14 cellular contexts compared by ENCODE assay signal in genomic region chr2:10323535-10323934, GRCh38.
"Had no signal": no experiment of that assay in that cellular context is flagged by ENCODE, and none has a peak within 500 bp of the region (broad histone marks: within the 10 kb centered on the region; RNA-seq: fewer than 3 reads in every experiment).

No MANE protein-coding gene starts in this region.

- H3K36me3 ChIP-seq: ascending aorta, gastroesophageal sphincter, thyroid gland, uterus had no signal

- H3K9me3 Mint-ChIP-seq: activated B cell treated with CpG ODN at 0.5 μM for 24 hours; activated CD4-positive, alpha-beta T cell treated with anti-CD3 and anti-CD28 coated beads, Interleukin-2, amount 10 ng/mL, durations not matched to agents 24 days and 14 days had no signal

- DNase-seq: activated B cell treated with CpG ODN at 0.5 μM for 24 hours; activated CD4-positive, alpha-beta T cell treated with anti-CD3 and anti-CD28 coated beads, Interleukin-2, amount 10 ng/mL, durations not matched to agents 24 days and 14 days; activated CD8-positive, alpha-beta memory T cell treated with anti-CD3 and anti-CD28 coated beads, Interleukin-2, amount 50 U/mL, for 4 hours; activated CD8-positive, alpha-beta T cell treated with anti-CD3 and anti-CD28 coated beads, Interleukin-2, amount 10 ng/mL, durations not matched to agents 7 days and 5 days; activated naive CD4-positive, alpha-beta T cell; naive B cell; retina; stimulated activated CD4-positive, alpha-beta T cell treated with anti-CD3 and anti-CD28 coated beads, Interleukin-2, amount 100 ng/mL, for 48 hours; stimulated activated naive B cell treated with anti-CD40 and anti-IgM and Interleukin-4, amounts not matched to agents 10 μg/mL and 1 μg/mL and 100 μg/mL, for 72 hours; thyroid gland; uterus had no signal

- H3K27ac Mint-ChIP-seq: activated B cell treated with CpG ODN at 0.5 μM for 24 hours; activated CD4-positive, alpha-beta T cell treated with anti-CD3 and anti-CD28 coated beads, Interleukin-2, amount 10 ng/mL, durations not matched to agents 24 days and 14 days; activated CD8-positive, alpha-beta T cell treated with anti-CD3 and anti-CD28 coated beads, Interleukin-2, amount 10 ng/mL, durations not matched to agents 7 days and 5 days had no signal

- H3K27me3 Mint-ChIP-seq: activated B cell treated with CpG ODN at 0.5 μM for 24 hours; activated CD4-positive, alpha-beta T cell treated with anti-CD3 and anti-CD28 coated beads, Interleukin-2, amount 10 ng/mL, durations not matched to agents 24 days and 14 days; naive B cell; stimulated activated naive B cell treated with anti-CD40 and anti-IgM and Interleukin-4, amounts not matched to agents 10 μg/mL and 1 μg/mL and 100 μg/mL, for 72 hours had no signal

- ATAC-seq: activated CD8-positive, alpha-beta T cell treated with anti-CD3 and anti-CD28 coated beads, Interleukin-2, amount 10 ng/mL, durations not matched to agents 7 days and 5 days; gastroesophageal sphincter; left lobe of liver; stimulated activated naive B cell treated with anti-CD40 and anti-IgM and Interleukin-4, amounts not matched to agents 10 μg/mL and 1 μg/mL and 100 μg/mL, for 72 hours had no signal

- H3K4me3 Mint-ChIP-seq: activated B cell treated with CpG ODN at 0.5 μM for 24 hours; activated CD4-positive, alpha-beta T cell treated with anti-CD3 and anti-CD28 coated beads, Interleukin-2, amount 10 ng/mL, durations not matched to agents 24 days and 14 days; activated CD8-positive, alpha-beta T cell treated with anti-CD3 and anti-CD28 coated beads, Interleukin-2, amount 10 ng/mL, durations not matched to agents 7 days and 5 days; stimulated activated naive B cell treated with anti-CD40 and anti-IgM and Interleukin-4, amounts not matched to agents 10 μg/mL and 1 μg/mL and 100 μg/mL, for 72 hours had no signal

- H3K27me3 ChIP-seq: ascending aorta, gastroesophageal sphincter, thyroid gland, uterus had no signal

- H3K27ac ChIP-seq: ascending aorta, gastroesophageal sphincter, thyroid gland, uterus had no signal

- H3K4me1 ChIP-seq: ascending aorta, uterus had no signal

- H3K4me3 ChIP-seq: ascending aorta, gastroesophageal sphincter, thyroid gland, uterus had no signal

- H3K9me3 ChIP-seq: ascending aorta, gastroesophageal sphincter, thyroid gland, uterus had no signal
